Comparison of ENCODE assay signal across 8 cellular contexts in the genomic region with DNA sequence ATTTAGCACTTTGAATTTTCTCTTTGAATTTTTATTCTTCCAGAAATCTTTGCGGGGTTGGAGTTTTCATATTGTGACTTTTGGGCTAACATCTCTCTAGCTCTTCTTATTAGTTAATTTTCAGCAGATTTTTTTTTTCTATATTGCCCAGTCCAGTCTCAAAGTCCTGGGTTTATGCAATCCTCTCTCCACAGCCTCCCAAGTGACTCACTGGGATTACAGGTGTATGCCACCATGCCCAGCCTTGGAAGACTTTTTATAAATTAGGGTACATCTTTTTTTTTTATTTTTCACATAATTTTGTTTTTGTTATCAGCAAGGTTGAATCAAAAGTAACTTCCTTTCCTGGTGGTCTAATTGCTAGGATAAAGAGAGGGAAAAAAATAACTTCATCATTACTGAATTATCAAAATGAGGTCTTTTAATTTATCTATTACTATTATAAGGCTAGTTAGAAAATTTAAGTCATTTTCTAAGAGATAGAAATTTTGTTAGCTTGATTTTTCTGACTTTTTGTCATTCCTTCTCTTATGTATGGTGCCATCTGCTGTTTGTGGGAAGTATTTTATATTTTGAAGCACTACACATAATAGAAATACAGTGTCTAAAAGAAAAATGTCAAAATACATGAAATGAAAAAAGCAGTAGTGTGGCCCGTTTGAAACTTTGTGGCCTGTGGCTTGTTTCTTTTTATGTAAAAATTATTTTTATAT.
DNase-seq lines count a peak whose midpoint lies in the region; ATAC-seq and TF ChIP-seq lines count a peak whose summit lies in the region.

No MANE protein-coding gene starts in this region.

- H3K27me3 ChIP-seq in heart left ventricle: no peaks in the 10 kb centered on the region
- H3K27me3 ChIP-seq in right cardiac atrium (ENCODE audit: control insufficient read depth, insufficient read depth): no peaks in the 10 kb centered on the region
- H3K27me3 ChIP-seq in tibial nerve: no peaks in the 10 kb centered on the region
- H3K27me3 ChIP-seq in suprapubic skin: no peaks in the 10 kb centered on the region

- H3K4me1 ChIP-seq in heart left ventricle (peaks cover 0 to 4% (median 0%) of the 10 kb centered on the region in 12 donors), right cardiac atrium (ENCODE audit: control insufficient read depth, insufficient read depth, low read length) (no peaks in the 10 kb centered on the region), OCI-LY7 (ENCODE audit: insufficient read depth, low read length, poor library complexity, severe bottlenecking) (peaks cover 5% of the 10 kb centered on the region), tibial nerve (no peaks in the 10 kb centered on the region), suprapubic skin (no peaks in the 10 kb centered on the region)

- TF ChIP-seq EP300 in tibial nerve (IDR thresholded peaks at IDR 0.05) (no peak), suprapubic skin (IDR thresholded peaks at IDR 0.05) (no peak)

- TF ChIP-seq POLR2A in heart left ventricle (IDR thresholded peaks at IDR 0.05) (no peak), tibial nerve (IDR thresholded peaks at IDR 0.05) (no peak), suprapubic skin (IDR thresholded peaks at IDR 0.05) (no peak)

- H3K27ac ChIP-seq in heart left ventricle (no peak overlapping the region), right cardiac atrium (ENCODE audit: low read length) (no peak overlapping the region), OCI-LY7 (ENCODE audit: low read depth, low read length, poor library complexity, severe bottlenecking) (no peak overlapping the region), tibial nerve (no peak overlapping the region), suprapubic skin (no peak overlapping the region)

- H3K4me3 ChIP-seq in heart left ventricle: no peak overlapping the region
- no peak overlapping the region for H3K4me3 ChIP-seq in right cardiac atrium (ENCODE audit: low read length)
- H3K4me3 ChIP-seq in OCI-LY7 (ENCODE audit: low read depth, low read length, poor library complexity, severe bottlenecking): no peak overlapping the region
- H3K4me3 ChIP-seq in fibroblast of mammary gland (ENCODE audit: control insufficient read depth, low read depth, low read length): no peak overlapping the region
- H3K4me3 ChIP-seq in tibial nerve: no peak overlapping the region
- H3K4me3 ChIP-seq in suprapubic skin: no peak overlapping the region

- TF ChIP-seq CTCF in heart left ventricle (IDR thresholded peaks at IDR 0.05) (peak; percentile 22 to 68 (median 55)), OCI-LY7 (conservative IDR thresholded peaks at IDR 0.05; ENCODE audit: low read length) (peak; percentile 95), fibroblast of mammary gland (conservative IDR thresholded peaks at IDR 0.05; ENCODE audit: control insufficient read depth, insufficient read depth, low read depth, low read length) (peak; percentile 49), tibial nerve (IDR thresholded peaks at IDR 0.05) (peak in 4 of 5 experiments; percentile 27 to 48 (median 35)), suprapubic skin (IDR thresholded peaks at IDR 0.05) (peak in 1 of 2 donors; percentile 20)

- POLR2A ChIA-PET in OCI-LY7 (lab: Charles Lee): interaction anchor here (0.5 to 1.4 kb wide), 7 partner anchors 20 to 700 kb away, joined by 3 to 9 read pairs (median 4); no protein-coding TSS in a partner anchor

- no peaks in the 10 kb centered on the region for H3K79me2 ChIP-seq in OCI-LY7 (ENCODE audit: insufficient read depth, low read depth, low read length)

- H2AFZ ChIP-seq in OCI-LY7 (ENCODE audit: low read length): no peak overlapping the region

- H3K36me3 ChIP-seq in heart left ventricle (no peaks in the 10 kb centered on the region), OCI-LY7 (ENCODE audit: insufficient read depth, low read length) (no peaks in the 10 kb centered on the region), tibial nerve (no peaks in the 10 kb centered on the region), suprapubic skin (no peaks in the 10 kb centered on the region)

- 61 to 71% (median 65%) methylated on average over 2 of the region's 2 CpGs for WGBS in heart left ventricle, 4 donors
- WGBS in right cardiac atrium: 60% methylated on average over 2 of the region's 2 CpGs
- 47 to 54% methylated on average over 2 of the region's 2 CpGs for WGBS in tibial nerve, 2 donors
- 61% methylated on average over 2 of the region's 2 CpGs for WGBS in suprapubic skin

- intact Hi-C loops in heart left ventricle (cut with DNase I) (loop anchor here in 8 of 10 donors (2.0 to 10.0 kb wide), 3 partner anchors 312 to 464 kb away; no protein-coding TSS in a partner anchor), right cardiac atrium (cut with DNase I) (loop anchor here in 1 of 4 donors (5.0 kb wide), 1 partner anchor 464 kb away; no protein-coding TSS in a partner anchor), OCI-LY7 (cut with micrococcal nuclease; ENCODE audit: unreplicated experiment) (loop anchor here (1.0 kb wide), 2 partner anchors 464 to 468 kb away; no protein-coding TSS in a partner anchor)

- no TSS peak for BruUV-seq in OCI-LY7 (replicated peaks; lab: Mats Ljungman, UMichigan)

- H3K4me2 ChIP-seq in OCI-LY7 (ENCODE audit: low read length): no peak overlapping the region; the same call in 1 of the 2 replicates

- no peaks in the 10 kb centered on the region for H3K9me3 ChIP-seq in heart left ventricle
- H3K9me3 ChIP-seq in right cardiac atrium (ENCODE audit: control insufficient read depth, low read length): no peaks in the 10 kb centered on the region
- H3K9me3 ChIP-seq in OCI-LY7 (ENCODE audit: low read length): no peaks in the 10 kb centered on the region
- no peaks in the 10 kb centered on the region for H3K9me3 ChIP-seq in tibial nerve
- no peaks in the 10 kb centered on the region for H3K9me3 ChIP-seq in suprapubic skin

- H3K9me2 ChIP-seq in OCI-LY7 (ENCODE audit: insufficient read depth, low read length): no peaks in the 10 kb centered on the region

- ATAC-seq in heart left ventricle (no peak), right cardiac atrium (no peak)

- CTCF ChIA-PET in OCI-LY7 (lab: Charles Lee; ENCODE audit: unreplicated experiment): interaction anchor here (1.4 kb wide), 1 partner anchor 463 kb away, joined by 6 read pairs; no protein-coding TSS in a partner anchor

- DNase-seq in heart left ventricle (no peak), right cardiac atrium (no peak), OCI-LY7 (ENCODE audit: low spot score) (peak; percentile 60), fibroblast of mammary gland (ENCODE audit: low read depth) (peak; percentile 48), tibial nerve (ENCODE audit: low spot score in 2 of 2) (no peak), GF-D8 (lab: John Stamatoyannopoulos, UW) (no peak), suprapubic skin (ENCODE audit: low spot score in 2 of 2) (no peak), NCI-H2029 treated with DMSO at 0.1 percent for 48 hours (lab: John Stamatoyannopoulos, UW) (no peak)

- no peaks in the 10 kb centered on the region for H4K20me1 ChIP-seq in OCI-LY7 (ENCODE audit: insufficient read depth, low read length)

Comparison
In these comparisons a context has a peak if more than half of its experiments do, and no peak if none do; other contexts are left out.
1. DNase-seq: peak in OCI-LY7 (single experiment) and fibroblast of mammary gland (single experiment); none in heart left ventricle (0 of 5), right cardiac atrium (0 of 3), tibial nerve (0 of 2), GF-D8 (single experiment), suprapubic skin (0 of 2) and NCI-H2029 treated with DMSO at 0.1 percent for 48 hours (single experiment).